1 cellular context compared by ENCODE assay signal in genomic region chr1:232978827-232979226, GRCh38.
TF ChIP-seq lines count a peak whose summit lies in the region.

No MANE protein-coding gene starts in this region.

TF ChIP-seq in IMR-90, 13 proteins besides CTCF, POLR2A, EP300 and RAD21 (continued from another document):
- TF ChIP-seq MAZ (IDR thresholded peaks at IDR 0.05; ENCODE audit: borderline replicate concordance, low read depth, low read length): no peak
- TF ChIP-seq FOS (IDR thresholded peaks at IDR 0.05; ENCODE audit: low read depth, low read length): no peak
- TF ChIP-seq MXI1 (IDR thresholded peaks at IDR 0.05; ENCODE audit: borderline replicate concordance, low read depth, low read length): no peak
- no peak for TF ChIP-seq ELK1 (IDR thresholded peaks at IDR 0.05; ENCODE audit: borderline replicate concordance, low read depth, low read length)
- no peak for TF ChIP-seq RCOR1 (IDR thresholded peaks at IDR 0.05; ENCODE audit: insufficient replicate concordance, low read length)
